ENCODE assay signal across 22 cellular contexts in the genomic region with DNA sequence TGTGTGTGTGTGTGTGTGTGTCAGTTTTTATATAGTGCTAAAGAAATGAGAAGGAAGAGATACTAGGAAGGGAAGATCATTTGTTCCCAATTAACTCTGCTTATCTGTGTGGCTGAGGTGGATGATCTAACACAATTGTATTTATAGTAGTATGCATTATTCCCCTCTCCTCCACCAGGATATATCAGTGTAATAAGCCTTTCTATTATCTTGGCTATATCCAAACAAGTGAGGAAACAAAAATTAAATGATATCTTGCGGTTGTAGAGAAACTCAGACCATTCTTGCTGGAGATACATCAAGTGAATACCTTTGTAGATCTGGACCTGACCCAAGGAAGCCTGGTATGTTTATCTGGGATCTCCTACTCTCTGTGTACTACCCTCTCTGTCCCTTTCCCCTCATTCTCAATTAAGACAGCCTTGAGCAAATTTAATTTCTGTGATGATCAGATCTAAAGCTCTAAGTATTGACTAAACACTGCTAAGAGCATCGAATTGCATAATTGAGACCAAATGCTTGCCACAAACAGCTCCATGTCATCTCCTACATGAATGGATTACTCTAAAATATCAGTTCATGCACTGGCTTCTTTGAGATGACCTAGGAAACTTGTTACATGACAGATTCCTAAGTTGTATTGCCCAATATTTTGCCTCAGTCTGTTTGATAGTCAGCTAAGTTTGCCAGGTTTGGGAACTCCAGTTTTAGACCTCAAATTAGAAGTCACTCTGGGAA.
DNase-seq lines count a peak whose midpoint lies in the region; ATAC-seq and TF ChIP-seq lines count a peak whose summit lies in the region.
"Had no signal": no experiment of that assay in that cellular context is flagged by ENCODE, and none has a peak within 500 bp of the region (broad histone marks: within the 10 kb centered on the region; RNA-seq: fewer than 3 reads in every experiment).

No MANE protein-coding gene starts in this region.

- no peak overlapping the region for H3K56ac ChIP-seq in IMR-90 (ENCODE audit: extremely low read depth, insufficient read depth, low read length)
- no peak overlapping the region for H3K56ac ChIP-seq in H9 (ENCODE audit: insufficient read length, low read depth, low read length)

- BruUV-seq in IMR-90 (replicated peaks; lab: Mats Ljungman, UMichigan): no TSS peak

- dilution Hi-C loops in IMR-90 (cut with HindIII; ENCODE audit: low sequenced_read_pairs, unreplicated experiment): no loop called here

- H3K18ac ChIP-seq in IMR-90 (ENCODE audit: low read depth, low read length) (peak overlapping the region; percentile 60), H9 (ENCODE audit: insufficient read length, low read depth, low read length) (no peak overlapping the region)

- H3K79me1 ChIP-seq in IMR-90 (ENCODE audit: low read depth in 1 of 2, low read length in 2 of 2): no peaks in the 10 kb centered on the region
- H3K79me1 ChIP-seq in H9 (ENCODE audit: insufficient read depth, low read depth, low read length, poor library complexity, severe bottlenecking): no peaks in the 10 kb centered on the region

- H3K23ac ChIP-seq in IMR-90 (ENCODE audit: low read depth, low read length): no peak overlapping the region; the same call in 1 of the 2 replicates
- H3K23ac ChIP-seq in H9 (ENCODE audit: insufficient read length, low read depth, low read length): no peak overlapping the region

- H3K9me3 ChIP-seq in IMR-90 (ENCODE audit: control insufficient read depth, insufficient read depth, low read length) (no peaks in the 10 kb centered on the region), adipocyte (ENCODE audit: control insufficient read depth, low read length) (no peaks in the 10 kb centered on the region), H9 (ENCODE audit: control insufficient read depth, low read depth, low read length) (no peaks in the 10 kb centered on the region)
- H3K9me3 ChIP-seq: BLaER1 treated with 17β-estradiol and CSF1 and Interleukin-3, amounts not matched to agents 10 nM and 100 nM had no signal

- POLR2A ChIA-PET in IMR-90 (lab: Charles Lee; ENCODE audit: unreplicated experiment): no interaction called here

- DNase-seq in IMR-90: no peak
- peak; percentile 22 for DNase-seq in adipocyte (ENCODE audit: low read depth)
- DNase-seq in foreskin fibroblast: peak; percentile 51 to 66
- no peak for DNase-seq in coronary artery (ENCODE audit: low spot score)
- DNase-seq in NCI-H1417 treated with DMSO at 0.1 percent for 48 hours (lab: John Stamatoyannopoulos, UW): no peak
- DNase-seq in H9: no peak
- DNase-seq: 8988T; Calu3; CD8-positive, alpha-beta T cell; DMS53; H7; Kasumi-1; NCI-H1417; NCI-H187 treated with DMSO at 0.1 percent for 48 hours; NCI-H2227 treated with DMSO at 0.1 percent for 48 hours; NCI-H510A treated with DMSO at 0.1 percent for 48 hours; NCI-H774; RPMI8226; SIG-M5 had no signal

- no peaks in the 10 kb centered on the region; the same call in 1 of the 2 replicates for H3K9me1 ChIP-seq in IMR-90 (ENCODE audit: insufficient read depth, low read length)

- H3K14ac ChIP-seq in IMR-90 (replicated peaks; ENCODE audit: low read depth, low read length) (0 out of 2 replicates have a peak overlapping the region, but pooled peaks have one; percentile 14), H9 (ENCODE audit: insufficient read depth, low read length) (no peak overlapping the region)

- H3K9ac ChIP-seq in IMR-90 (ENCODE audit: low read depth, low read length): no peak overlapping the region
- no peak overlapping the region for H3K9ac ChIP-seq in adipocyte (ENCODE audit: low read length)
- H3K9ac ChIP-seq in H9 (ENCODE audit: extremely low read depth, insufficient read length, low read length): no peak overlapping the region
- H3K9ac ChIP-seq: BLaER1 treated with 17β-estradiol and CSF1 and Interleukin-3, amounts not matched to agents 10 nM and 100 nM had no signal

- ATAC-seq in IMR-90 (ENCODE audit: low read depth): no peak
- no peak for ATAC-seq in HG02610 (IDR thresholded peaks at IDR 0.05; ENCODE audit: unreplicated experiment)
- ATAC-seq: CD8-positive, alpha-beta T cell had no signal

- peak overlapping the region; percentile 74 for H3K27ac ChIP-seq in ACC112 (ENCODE audit: low read depth, low read length)
- no peak overlapping the region for H3K27ac ChIP-seq in IMR-90 (ENCODE audit: insufficient read depth, low read length)
- H3K27ac ChIP-seq in coronary artery: no peak overlapping the region
- H3K27ac ChIP-seq in H9 (ENCODE audit: insufficient read length, low read depth, low read length): no peak overlapping the region
- H3K27ac ChIP-seq: BLaER1 treated with 17β-estradiol and CSF1 and Interleukin-3, amounts not matched to agents 10 nM and 100 nM had no signal

- no peak for TF ChIP-seq POLR2A in IMR-90 (IDR thresholded peaks at IDR 0.05; ENCODE audit: low read depth, low read length)

- H3K36me3 Mint-ChIP-seq in H9 (ENCODE audit: insufficient read depth in 1 of 3, low read depth in 3 of 3): 0 out of 7 replicates have a peak, but pooled peaks cover 0 to 1% (median 0%) of the 10 kb centered on the region in 3 experiments
- H3K36me3 Mint-ChIP-seq: CD8-positive, alpha-beta T cell had no signal

- no peaks in the 10 kb centered on the region for H3K23me2 ChIP-seq in H9 (ENCODE audit: insufficient read length, low read depth, low read length, poor library complexity, severe bottlenecking)

- H3K4me2 ChIP-seq in IMR-90 (ENCODE audit: low read depth, low read length): no peak overlapping the region
- H3K4me2 ChIP-seq in H9 (ENCODE audit: insufficient read depth, insufficient read length, low read length): no peak overlapping the region
- H3K4me2 ChIP-seq: BLaER1 treated with 17β-estradiol and CSF1 and Interleukin-3, amounts not matched to agents 10 nM and 100 nM had no signal

- H3K4me3 ChIP-seq in ACC112 (ENCODE audit: low read depth, low read length): peak overlapping the region; percentile 3; the same call in 1 of the 2 replicates
- no peak overlapping the region for H3K4me3 ChIP-seq in IMR-90 (ENCODE audit: insufficient read depth, low read depth, low read length)
- H3K4me3 ChIP-seq in adipocyte (ENCODE audit: low read length): no peak overlapping the region
- H3K4me3 ChIP-seq in foreskin fibroblast (ENCODE audit: low read depth in 1 of 2, low read length in 2 of 2): no peak overlapping the region
- H3K4me3 ChIP-seq in coronary artery: no peak overlapping the region
- H3K4me3 ChIP-seq: BLaER1 treated with 17β-estradiol and CSF1 and Interleukin-3, amounts not matched to agents 10 nM and 100 nM had no signal

- H3T11ph ChIP-seq in H9 (ENCODE audit: low read length): no peak overlapping the region

- no peak for TF ChIP-seq CTCF in IMR-90 (conservative IDR thresholded peaks at IDR 0.05; ENCODE audit: low read depth, low read length)
- no peak for TF ChIP-seq CTCF in foreskin fibroblast (IDR thresholded peaks at IDR 0.05; ENCODE audit: low read depth, low read length)
- no peak for TF ChIP-seq CTCF in coronary artery (IDR thresholded peaks at IDR 0.05)
- TF ChIP-seq CTCF in H9 (conservative IDR thresholded peaks at IDR 0.05): no peak

- H4K91ac ChIP-seq in IMR-90 (ENCODE audit: insufficient read depth, low read depth, low read length) (no peak overlapping the region), H9 (ENCODE audit: insufficient read length, low read depth, low read length) (no peak overlapping the region)

- H2BK5ac ChIP-seq in IMR-90 (ENCODE audit: low read depth, low read length, poor library complexity, severe bottlenecking) (peak overlapping the region; percentile 51), H9 (ENCODE audit: insufficient read length, low read length) (no peak overlapping the region)

- intact Hi-C loops in IMR-90 (cut with micrococcal nuclease): no loop called here

- H2BK12ac ChIP-seq in H9 (ENCODE audit: insufficient read length, low read depth, low read length): no peak overlapping the region

- H3K27me3 Mint-ChIP-seq in H9 (ENCODE audit: low read depth): no peaks in the 10 kb centered on the region

- H2BK20ac ChIP-seq in IMR-90 (ENCODE audit: low read depth, low read length) (peak overlapping the region; percentile 33; the same call in 1 of the 2 replicates), H9 (ENCODE audit: low read depth, low read length, poor library complexity, severe bottlenecking) (no peak overlapping the region)

- H4K8ac ChIP-seq in IMR-90 (ENCODE audit: low read depth in 2 of 2, low read length in 2 of 2): no peak overlapping the region
- no peak overlapping the region for H4K8ac ChIP-seq in H9 (replicated peaks; ENCODE audit: insufficient read length, low read depth, low read length)

- H2BK120ac ChIP-seq in IMR-90 (ENCODE audit: low read depth, low read length) (peak overlapping the region; percentile 49; the same call in 1 of the 2 replicates), H9 (ENCODE audit: low read depth, low read length, poor library complexity, severe bottlenecking) (no peak overlapping the region)

- TF ChIP-seq RAD21 in IMR-90 (IDR thresholded peaks at IDR 0.05; ENCODE audit: low read length): no peak

- H2BK15ac ChIP-seq in IMR-90 (ENCODE audit: low read depth, low read length) (no peak overlapping the region), H9 (ENCODE audit: low read depth, low read length) (no peak overlapping the region)

- H3K4me1 ChIP-seq in ACC112 (ENCODE audit: control insufficient read depth, insufficient read depth, low read length, unreplicated experiment) (peaks cover 33% of the 10 kb centered on the region), IMR-90 (ENCODE audit: control insufficient read depth, insufficient read depth, low read length) (peaks cover 15% of the 10 kb centered on the region), adipocyte (ENCODE audit: control insufficient read depth, insufficient read depth, low read length) (peaks cover 25% of the 10 kb centered on the region), H9 (ENCODE audit: insufficient read depth, low read length) (peaks cover 2% of the 10 kb centered on the region; the same call in 1 of the 2 replicates)
- H3K4me1 ChIP-seq: BLaER1 treated with 17β-estradiol and CSF1 and Interleukin-3, amounts not matched to agents 10 nM and 100 nM had no signal

- H3K36me3 ChIP-seq in ACC112 (ENCODE audit: insufficient read depth, low read length) (no peaks in the 10 kb centered on the region), IMR-90 (ENCODE audit: control insufficient read depth, insufficient read depth, low read length) (no peaks in the 10 kb centered on the region), adipocyte (ENCODE audit: control insufficient read depth, insufficient read depth, low read length, severe bottlenecking) (no peaks in the 10 kb centered on the region)
- H3K36me3 ChIP-seq: BLaER1 treated with 17β-estradiol and CSF1 and Interleukin-3, amounts not matched to agents 10 nM and 100 nM had no signal

- no peak overlapping the region for H2AK5ac ChIP-seq in IMR-90 (ENCODE audit: low read depth, low read length)
- H2AK5ac ChIP-seq in H9 (ENCODE audit: insufficient read length, low read length): no peak overlapping the region

- H4K5ac ChIP-seq in IMR-90 (ENCODE audit: low read depth, low read length) (no peak overlapping the region), H9 (ENCODE audit: insufficient read length, low read depth, low read length) (no peak overlapping the region)

- H3K27ac Mint-ChIP-seq in H9: no peak overlapping the region
- H3K27ac Mint-ChIP-seq: CD8-positive, alpha-beta T cell had no signal

- in situ Hi-C loops in IMR-90 (cut with MboI; ENCODE audit: low sequenced_read_pairs): no loop called here

- H3K4me1 Mint-ChIP-seq in H9: peaks cover 13 to 17% of the 10 kb centered on the region in 2 experiments

- H3K79me2 ChIP-seq in ACC112 (ENCODE audit: control insufficient read depth, insufficient read depth, low read length, unreplicated experiment) (no peaks in the 10 kb centered on the region), H9 (ENCODE audit: insufficient read depth, low read length) (no peaks in the 10 kb centered on the region)

- no peak overlapping the region for H3K4me3 Mint-ChIP-seq in H9
- H3K4me3 Mint-ChIP-seq: CD8-positive, alpha-beta T cell had no signal

- H2AFZ ChIP-seq in ACC112 (ENCODE audit: low read length, unreplicated experiment): peak overlapping the region; percentile 39
- H2AFZ ChIP-seq in IMR-90 (replicated peaks; ENCODE audit: low read length, poor library complexity): no peak overlapping the region
- H2AFZ ChIP-seq in H9 (ENCODE audit: low read length): no peak overlapping the region

- no peaks in the 10 kb centered on the region for H3K9me3 Mint-ChIP-seq in H9
- H3K9me3 Mint-ChIP-seq: CD8-positive, alpha-beta T cell had no signal

- H3K4ac ChIP-seq in IMR-90 (ENCODE audit: low read depth, low read length) (no peak overlapping the region), H9 (ENCODE audit: low read depth, low read length) (no peak overlapping the region)

- H2AK9ac ChIP-seq in IMR-90 (replicated peaks; ENCODE audit: low read depth, low read length, poor library complexity): no peak overlapping the region

- H4K20me1 ChIP-seq in IMR-90 (ENCODE audit: insufficient read depth, low read length): no peaks in the 10 kb centered on the region
- no peaks in the 10 kb centered on the region for H4K20me1 ChIP-seq in H9 (ENCODE audit: control insufficient read depth, insufficient read depth, insufficient read length)
- H4K20me1 ChIP-seq: BLaER1 treated with 17β-estradiol and CSF1 and Interleukin-3, amounts not matched to agents 10 nM and 100 nM had no signal

- no CpG with 5 or more reads among the region's 2 CpGs for WGBS in IMR-90 (ENCODE audit: extremely low coverage in 2 of 2, insufficient read length in 1 of 2), 2 experiments
- no CpG with 5 or more reads among the region's 2 CpGs for WGBS in H9 (ENCODE audit: extremely low coverage, insufficient read length, low lambda C conversion rate)

- CTCF ChIA-PET in IMR-90 (lab: Yijun Ruan, JAX): no interaction called here

- no peaks in the 10 kb centered on the region for H3K27me3 ChIP-seq in ACC112 (ENCODE audit: insufficient read depth, low read length)
- no peaks in the 10 kb centered on the region for H3K27me3 ChIP-seq in IMR-90 (ENCODE audit: control insufficient read depth, insufficient read depth, low read length)
- H3K27me3 ChIP-seq in adipocyte (replicated peaks; ENCODE audit: control insufficient read depth, insufficient read depth, low read length): no peaks in the 10 kb centered on the region
- no peaks in the 10 kb centered on the region for H3K27me3 ChIP-seq in H9 (ENCODE audit: insufficient read depth, low read length)
- H3K27me3 ChIP-seq: BLaER1 treated with 17β-estradiol and CSF1 and Interleukin-3, amounts not matched to agents 10 nM and 100 nM had no signal

Comparison
In these comparisons a context has a peak if more than half of its experiments do, and no peak if none do; other contexts are left out.
1. DNase-seq: peak in adipocyte (single experiment) and foreskin fibroblast (2 of 2); none in IMR-90 (single experiment), coronary artery (single experiment), NCI-H1417 treated with DMSO at 0.1 percent for 48 hours (single experiment) and H9 (single experiment).